ENCODE assay signal across 32 cellular contexts in genomic region chr2:240809276-240809675, GRCh38. TPM values are rescaled to one million over a fixed set of nuclear protein-coding genes. Genes with fewer than 3 reads are reported as not detected.
"Had no signal": no experiment of that assay in that cellular context is flagged by ENCODE, and none has a peak within 500 bp of the region (broad histone marks: within the 10 kb centered on the region; RNA-seq: fewer than 3 reads in every experiment).

No MANE protein-coding gene starts in this region.

- H3K4me3 Mint-ChIP-seq: dendritic cell treated with granulocyte-macrophage colony-stimulating factor and Interleukin-4, amounts not matched to agents 40 ng/mL and 50 ng/mL, for 4 days; natural killer cell; stimulated activated naive CD8-positive, alpha-beta T cell treated with anti-CD3 and anti-CD28 coated beads, Interleukin-15, amount 100 ng/mL, for 72 hours had no signal

- H3K4me1 ChIP-seq: esophagus squamous epithelium, heart right ventricle, left lung, lower lobe of right lung, pancreas, right lobe of liver, thyroid gland, upper lobe of right lung, uterus had no signal

- H3K4me1 Mint-ChIP-seq: natural killer cell; stimulated activated naive CD8-positive, alpha-beta T cell treated with anti-CD3 and anti-CD28 coated beads, Interleukin-15, amount 100 ng/mL, for 72 hours had no signal

- H3K36me3 ChIP-seq: esophagus squamous epithelium, heart right ventricle, left lung, lower lobe of right lung, pancreas, right lobe of liver, thyroid gland, upper lobe of right lung, uterus had no signal

- H3K27me3 ChIP-seq: pancreas, right lobe of liver, thyroid gland, uterus had no signal

- H3K36me3 Mint-ChIP-seq: natural killer cell had no signal

- H3K9me3 ChIP-seq: lower lobe of right lung, pancreas, right lobe of liver, thyroid gland, upper lobe of right lung, uterus had no signal

- H3K27ac ChIP-seq: esophagus squamous epithelium, heart right ventricle, left lung, lower lobe of right lung, pancreas, right lobe of liver, thyroid gland, upper lobe of right lung, uterus had no signal

- H3K4me3 ChIP-seq: esophagus squamous epithelium, heart right ventricle, left lung, lower lobe of right lung, pancreas, right lobe of liver, smooth muscle cell, thyroid gland, upper lobe of right lung, uterus had no signal

- H3K27ac Mint-ChIP-seq: dendritic cell treated with granulocyte-macrophage colony-stimulating factor and Interleukin-4, amounts not matched to agents 40 ng/mL and 50 ng/mL, for 4 days; natural killer cell; stimulated activated naive CD8-positive, alpha-beta T cell treated with anti-CD3 and anti-CD28 coated beads, Interleukin-15, amount 100 ng/mL, for 72 hours had no signal

- DNase-seq: effector CD8-positive, alpha-beta T cell; esophagus squamous epithelium; foreskin melanocyte; glutamatergic neuron; heart right ventricle; hippocampal formation; left cardiac atrium; lower lobe of right lung; natural killer cell; occipital lobe; right lobe of liver; stimulated activated CD4-positive, alpha-beta T cell treated with anti-CD3 and anti-CD28 coated beads, Interleukin-12 subunit alpha, Interleukin-12 subunit beta, amount 100 ng/mL, for 4 hours; stimulated activated CD4-positive, alpha-beta T cell treated with anti-CD3 and anti-CD28 coated beads, Interleukin-1b, Interleukin-23, amount 100 ng/mL, for 48 hours; stimulated activated CD4-positive, alpha-beta T cell treated with anti-CD3 and anti-CD28 coated beads, Interleukin-4, amount 100 ng/mL, for 1 hour; stimulated activated CD8-positive, alpha-beta memory T cell treated with anti-CD3 and anti-CD28 coated beads, Interleukin-4, amount 100 ng/mL, for 48 hours; stimulated activated naive CD4-positive, alpha-beta T cell; stimulated activated naive CD8-positive, alpha-beta T cell treated with anti-CD3 and anti-CD28 coated beads, Interleukin-15, amount 100 ng/mL, for 72 hours; thyroid gland; upper lobe of right lung; uterus had no signal

- H3K9me3 Mint-ChIP-seq: natural killer cell had no signal

RNA-seq across cellular contexts. Expression of gene KIF1A, which starts 10.7 kb away (rescaled TPM):
- total RNA-seq: mononuclear cell, subcutaneous adipose tissue had no signal

RNA-seq across cellular contexts. Expression of gene AGXT, which starts 59.3 kb away (rescaled TPM):
- total RNA-seq: cerebellum, endothelial cell of umbilical vein, epithelial cell of proximal tubule, esophagus squamous epithelium, heart right ventricle, left lung, lower lobe of right lung, mononuclear cell, natural killer cell, occipital lobe, posterior vena cava, smooth muscle cell, temporal lobe, thyroid gland, upper lobe of right lung, uterus had no signal
- polyA plus RNA-seq: endothelial cell of umbilical vein, neural cell, smooth muscle cell had no signal
